ENCODE assay signal across 8 cellular contexts in the genomic region with DNA sequence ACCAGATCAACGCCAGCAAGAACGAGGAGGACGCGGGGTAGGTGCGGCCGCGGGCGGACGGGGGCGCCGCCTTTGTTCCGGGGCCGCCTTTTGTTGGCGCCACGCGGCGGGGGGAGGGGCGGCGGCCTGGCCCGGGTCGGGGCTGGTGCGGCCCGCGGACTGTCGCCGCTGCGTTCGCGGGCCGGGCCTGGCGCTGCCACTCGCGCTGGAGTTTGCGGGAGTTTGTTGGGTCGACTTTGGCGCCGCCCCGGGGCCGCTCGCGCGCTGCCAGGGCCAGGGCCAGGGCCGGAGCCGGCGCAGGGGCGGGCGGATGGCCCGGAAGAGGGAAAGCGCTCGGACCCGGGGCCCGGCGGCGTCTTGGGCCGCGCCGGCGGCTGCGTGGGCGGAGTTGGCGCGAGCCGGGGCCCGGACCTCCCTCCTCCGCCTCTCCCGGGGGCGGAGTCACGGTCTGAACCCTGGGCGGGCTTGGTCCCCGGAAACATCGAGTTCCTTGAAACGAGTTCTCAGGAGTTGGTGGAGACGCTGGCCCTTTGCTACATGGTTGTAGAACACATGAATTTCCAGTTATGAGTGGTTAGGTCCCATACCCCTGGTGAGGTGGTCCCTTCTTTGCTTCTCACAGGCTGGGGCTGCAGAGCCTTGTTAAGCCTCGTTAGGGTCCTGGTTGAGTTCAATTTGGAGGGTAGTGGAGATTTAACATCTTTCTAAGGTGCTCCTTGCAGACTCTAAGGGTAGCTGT. TPM values are rescaled to one million over a fixed set of nuclear protein-coding genes. Genes with fewer than 3 reads are reported as not detected.
DNase-seq lines count a peak whose midpoint lies in the region; ATAC-seq and FAIRE-seq lines count a peak whose summit lies in the region.

No MANE protein-coding gene starts in this region.

- no CpG with 5 or more reads among the region's 74 CpGs for WGBS in mesendoderm (ENCODE audit: extremely low coverage, insufficient coverage, low lambda C conversion rate)

- H3K79me2 ChIP-seq in ACC112 (ENCODE audit: control insufficient read depth, insufficient read depth, low read length, unreplicated experiment) (peaks cover 54% of the 10 kb centered on the region), mesendoderm (ENCODE audit: control insufficient read depth, insufficient read depth, low read length) (peaks cover 45% of the 10 kb centered on the region)

- peak overlapping the region; percentile 98 for H3K18ac ChIP-seq in mesendoderm (ENCODE audit: low read length)

- peak overlapping the region; percentile 97 for H3K23ac ChIP-seq in mesendoderm (ENCODE audit: low read length)

- peak overlapping the region; percentile 92 for H3K4me2 ChIP-seq in mesendoderm (ENCODE audit: low read length)

- H2BK5ac ChIP-seq in mesendoderm (ENCODE audit: low read length), result no peak overlapping the region

- peak overlapping the region; percentile 97 for H3K4me3 ChIP-seq in ACC112 (ENCODE audit: low read depth, low read length)
- H3K4me3 ChIP-seq in mesendoderm (ENCODE audit: low read length), result peak overlapping the region; percentile 100

- H3K4me1 Mint-ChIP-seq in effector memory CD8-positive, alpha-beta T cell (ENCODE audit: low read depth in 2 of 2), result peaks cover 26 to 47% of the 10 kb centered on the region in 2 donors

- H2BK15ac ChIP-seq in mesendoderm (replicated peaks; ENCODE audit: low read depth), result no peak overlapping the region

- peak; percentile 50 for ATAC-seq in HG02973 (IDR thresholded peaks at IDR 0.05; ENCODE audit: unreplicated experiment)
- ATAC-seq in effector memory CD8-positive, alpha-beta T cell (replicated peaks), result peak; percentile 31

- H3K9ac ChIP-seq in mesendoderm (ENCODE audit: low read length), result peak overlapping the region; percentile 100

- peak overlapping the region; percentile 93 to 98 for H3K4me3 Mint-ChIP-seq in effector memory CD8-positive, alpha-beta T cell

- H3K27me3 Mint-ChIP-seq in effector memory CD8-positive, alpha-beta T cell, result no peaks in the 10 kb centered on the region

- DNase-seq in GM18507 (ENCODE audit: extremely low spot score, insufficient read length, low read depth) (peak; percentile 79), NCI-H446 treated with DMSO at 0.1 percent for 48 hours (lab: John Stamatoyannopoulos, UW) (peak; percentile 18), mesendoderm (peak; percentile 76)
- peak; percentile 43 to 56 for DNase-seq in activated CD8-positive, alpha-beta memory T cell treated with anti-CD3 and anti-CD28 coated beads for 4 hours (ENCODE audit: low read depth in 2 of 2)
- peak; percentile 42 to 50 (median 45) for DNase-seq in effector memory CD8-positive, alpha-beta T cell
- peak; percentile 48 for DNase-seq in stimulated activated CD8-positive, alpha-beta memory T cell treated with anti-CD3 and anti-CD28 coated beads, Interleukin-15, amount 100 ng/mL, for 1 hour (ENCODE audit: low read depth)

- H3K4me1 ChIP-seq in ACC112 (ENCODE audit: control insufficient read depth, insufficient read depth, low read length, unreplicated experiment) (peaks cover 28% of the 10 kb centered on the region), mesendoderm (ENCODE audit: control insufficient read depth, low read depth, low read length) (peaks cover 5% of the 10 kb centered on the region)

- H2AFZ ChIP-seq in ACC112 (ENCODE audit: low read length, unreplicated experiment), result peak overlapping the region; percentile 44

- peaks cover 8% of the 10 kb centered on the region for H3K79me1 ChIP-seq in mesendoderm (ENCODE audit: low read length)

- H4K5ac ChIP-seq in mesendoderm (ENCODE audit: low read length), result no peak overlapping the region

- H3K36me3 Mint-ChIP-seq in effector memory CD8-positive, alpha-beta T cell (ENCODE audit: insufficient read depth), result peaks cover 54% of the 10 kb centered on the region

- peak overlapping the region; percentile 100 for H3K56ac ChIP-seq in mesendoderm (ENCODE audit: low read length)

- H2AK5ac ChIP-seq in mesendoderm (ENCODE audit: low read length), result no peak overlapping the region

- FAIRE-seq in GM18507 (lab: Jason Lieb, UNC), result peak; percentile 71

- peak overlapping the region in 1 of 2 donors; percentile 89 for H3K27ac Mint-ChIP-seq in effector memory CD8-positive, alpha-beta T cell

- peaks cover 39% of the 10 kb centered on the region for H3K36me3 ChIP-seq in ACC112 (ENCODE audit: insufficient read depth, low read length)
- peaks cover 36% of the 10 kb centered on the region for H3K36me3 ChIP-seq in mesendoderm (ENCODE audit: control insufficient read depth, insufficient read depth, low read length)

- no peaks in the 10 kb centered on the region for H3K27me3 ChIP-seq in ACC112 (ENCODE audit: insufficient read depth, low read length)
- H3K27me3 ChIP-seq in mesendoderm (ENCODE audit: insufficient read depth, low read length, poor library complexity), result no peaks in the 10 kb centered on the region

- H3K4ac ChIP-seq in mesendoderm (ENCODE audit: low read depth, low read length), result peak overlapping the region; percentile 94

- H2BK120ac ChIP-seq in mesendoderm (ENCODE audit: low read depth, low read length), result peak overlapping the region; percentile 52

- H4K8ac ChIP-seq in mesendoderm (ENCODE audit: low read depth, low read length), result no peak overlapping the region

- H3K9me3 Mint-ChIP-seq in effector memory CD8-positive, alpha-beta T cell, result no peaks in the 10 kb centered on the region

- H3K27ac ChIP-seq in ACC112 (ENCODE audit: low read depth, low read length), result peak overlapping the region; percentile 77
- peak overlapping the region; percentile 82 for H3K27ac ChIP-seq in mesendoderm (ENCODE audit: low read depth, low read length)

RNA-seq across cellular contexts. Expression of gene HNRNPAB, which starts 0.8 kb away (rescaled TPM):
- 447 TPM for polyA plus RNA-seq in mesendoderm (2013, experiment 1 of 2)
- 445 TPM for polyA plus RNA-seq in mesendoderm (2013, experiment 2 of 2)

RNA-seq across cellular contexts. Expression of gene GMCL2, which starts 18.0 kb away (rescaled TPM):
- polyA plus RNA-seq in mesendoderm (2013, experiment 1 of 2), result 0.01 TPM
- polyA plus RNA-seq in mesendoderm (2013, experiment 2 of 2), result not detected

RNA-seq across cellular contexts. Expression of gene PHYKPL, which starts 27.4 kb away (rescaled TPM):
- polyA plus RNA-seq in mesendoderm (2013, experiment 1 of 2), result 8.1 TPM
- polyA plus RNA-seq in mesendoderm (2013, experiment 2 of 2), result 6.6 TPM

RNA-seq across cellular contexts. Expression of gene NHP2, which starts 51.5 kb away (rescaled TPM):
- polyA plus RNA-seq in mesendoderm (2013, experiment 1 of 2), result 283 TPM
- 289 TPM for polyA plus RNA-seq in mesendoderm (2013, experiment 2 of 2)

Comparison
In these comparisons a context has a peak if more than half of its experiments do, and no peak if none do; other contexts are left out.
1. Peak in every context shown above with its lines: DNase-seq, ATAC-seq, H3K4me3 ChIP-seq and H3K27ac ChIP-seq.
2. DNase-seq: peak in every context shown above with its lines; median percentile 79 in GM18507; 76 in mesendoderm; 50 in activated CD8-positive, alpha-beta memory T cell treated with anti-CD3 and anti-CD28 coated beads for 4 hours; 48 in stimulated activated CD8-positive, alpha-beta memory T cell treated with anti-CD3 and anti-CD28 coated beads, Interleukin-15, amount 100 ng/mL, for 1 hour; 45 in effector memory CD8-positive, alpha-beta T cell; 18 in NCI-H446 treated with DMSO at 0.1 percent for 48 hours.